1 cellular context compared by ENCODE assay signal in the genomic region with DNA sequence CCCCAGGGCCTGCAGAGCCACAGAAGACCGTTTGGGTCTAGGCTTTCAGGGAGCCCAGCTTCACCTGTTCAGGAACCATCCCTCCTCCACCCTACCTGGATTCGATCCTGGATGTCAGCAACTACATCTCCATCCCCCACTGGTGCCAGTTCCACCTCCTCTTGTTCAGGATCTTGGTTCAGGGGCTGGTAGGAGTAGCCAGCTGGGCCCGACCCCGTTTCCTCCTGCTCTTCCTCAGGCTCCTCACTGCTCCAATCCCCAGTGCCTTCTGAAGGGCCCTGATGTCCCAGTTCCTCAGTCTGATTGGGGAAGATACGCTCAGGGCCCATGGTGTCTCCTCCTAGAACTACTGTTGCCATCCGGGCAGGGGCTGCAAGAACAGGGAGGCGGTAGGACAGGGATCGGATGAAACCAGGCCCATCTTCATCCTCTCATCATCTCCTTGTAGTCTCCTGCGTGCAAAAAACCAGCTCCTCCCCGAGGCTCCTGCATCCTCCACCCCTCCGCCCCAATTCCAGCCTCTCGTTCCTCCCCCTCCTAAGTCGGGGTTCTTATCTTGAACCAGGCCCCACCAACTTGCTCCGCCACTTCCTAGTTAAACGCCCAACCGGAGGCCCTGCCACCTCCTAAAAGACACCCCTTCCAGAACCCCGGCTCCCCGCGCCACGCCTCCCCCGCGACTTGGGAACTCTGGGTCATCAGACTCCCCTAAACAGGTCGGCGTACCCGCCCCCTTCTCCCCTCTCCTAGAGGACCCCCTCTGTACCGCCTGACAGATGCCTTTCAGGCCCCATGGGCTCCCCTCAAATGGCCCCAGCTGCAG.
TF ChIP-seq lines count a peak whose summit lies in the region.

No MANE protein-coding gene starts in this region.

TF ChIP-seq in K562, 482 proteins besides CTCF, POLR2A, EP300 and RAD21 (continued from another document and continues in another):
- no peak for TF ChIP-seq MGA (IDR thresholded peaks at IDR 0.05)
- no peak for TF ChIP-seq ZNF76 (CRISPR knock-in tag; IDR thresholded peaks at IDR 0.05; ENCODE audit: borderline replicate concordance)
- TF ChIP-seq BHLHE40 (IDR thresholded peaks at IDR 0.05; ENCODE audit: low read length): no peak
- TF ChIP-seq TFE3 (CRISPR knock-in tag; IDR thresholded peaks at IDR 0.05): no peak
- peak; percentile 90; the same call in 1 of the 2 replicates for TF ChIP-seq GTF2E2 (tag; IDR thresholded peaks at IDR 0.05)
- no peak for TF ChIP-seq U2AF2 (optimal IDR thresholded peaks at IDR 0.05; ENCODE audit: low read depth, low read length)
- TF ChIP-seq ATF6 (CRISPR knock-in tag; IDR thresholded peaks at IDR 0.05): no peak; the same call in 1 of the 2 replicates
- TF ChIP-seq ARID3A (IDR thresholded peaks at IDR 0.05; ENCODE audit: borderline replicate concordance, low read depth, low read length): no peak
- TF ChIP-seq SAP30 (IDR thresholded peaks at IDR 0.05; ENCODE audit: borderline replicate concordance, insufficient read depth, low read depth, low read length, poor library complexity, severe bottlenecking): peak; percentile 68
- no peak for TF ChIP-seq ZC3H8 (IDR thresholded peaks at IDR 0.05)
- 0 out of 2 replicates have a peak, but pooled peaks have one; percentile 15 for TF ChIP-seq CBFA2T3 (IDR thresholded peaks at IDR 0.05)
- peak; percentile 22; the same call in 1 of the 2 replicates for TF ChIP-seq ERF (CRISPR knock-in tag; IDR thresholded peaks at IDR 0.05)
- no peak for TF ChIP-seq DIDO1 (tag; IDR thresholded peaks at IDR 0.05; ENCODE audit: low read depth)
- TF ChIP-seq NKRF (IDR thresholded peaks at IDR 0.05; ENCODE audit: borderline replicate concordance): peak; percentile 84
- TF ChIP-seq ZEB2 (IDR thresholded peaks at IDR 0.05): no peak
- TF ChIP-seq THRB (CRISPR knock-in tag; conservative IDR thresholded peaks at IDR 0.05): no peak; the same call in 1 of the 2 replicates
- TF ChIP-seq CEBPB (tag; IDR thresholded peaks at IDR 0.05): no peak
- no peak for TF ChIP-seq NFYB (IDR thresholded peaks at IDR 0.05; ENCODE audit: extremely low read depth, insufficient read length)
- TF ChIP-seq HDGF (IDR thresholded peaks at IDR 0.05): no peak
- TF ChIP-seq ZBTB9 (CRISPR knock-in tag; IDR thresholded peaks at IDR 0.05): peak; percentile 34; the same call in 1 of the 2 replicates
- TF ChIP-seq KLF13 (tag; IDR thresholded peaks at IDR 0.05; ENCODE audit: borderline replicate concordance, low read depth): peak; percentile 54; the same call in 1 of the 2 replicates
- TF ChIP-seq FOXP4 (CRISPR knock-in tag; IDR thresholded peaks at IDR 0.05; ENCODE audit: borderline replicate concordance): 0 out of 2 replicates have a peak, but pooled peaks have one; percentile 48
- TF ChIP-seq EGR1 (conservative IDR thresholded peaks at IDR 0.05): peak; percentile 51
- no peak for TF ChIP-seq RBM22 (IDR thresholded peaks at IDR 0.05; ENCODE audit: low read depth, low read length, poor library complexity, severe bottlenecking)
